Comparison of ENCODE assay signal across 13 cellular contexts in the genomic region with DNA sequence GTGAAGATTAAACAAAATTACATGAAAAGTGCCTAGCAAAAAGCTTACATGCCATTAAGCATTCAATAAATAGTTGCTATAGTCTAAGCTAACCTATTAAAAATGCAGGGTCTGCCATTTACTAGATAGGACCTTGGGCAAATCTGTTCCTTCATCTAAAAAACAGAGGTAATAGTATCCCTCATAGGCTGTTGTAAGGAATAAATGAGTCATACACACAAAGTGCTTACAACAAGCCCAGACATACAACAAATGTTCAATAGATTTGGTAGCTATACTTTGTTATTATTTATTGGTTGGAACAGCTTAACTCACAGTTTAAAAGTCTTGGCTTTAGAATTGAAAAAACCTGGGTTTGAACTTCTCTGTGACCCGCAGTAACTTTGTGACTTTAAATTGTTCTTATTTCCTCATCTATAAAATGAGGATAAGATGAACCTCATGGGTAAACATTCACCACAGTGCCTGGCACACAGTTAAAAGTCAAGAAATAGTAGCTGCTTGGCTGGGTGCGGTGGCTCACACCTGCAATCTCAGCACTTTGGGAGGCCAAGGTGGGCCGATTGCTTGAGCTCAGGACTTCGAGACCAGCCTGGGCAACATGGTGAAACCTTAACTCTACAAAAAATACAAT.
"Had no signal": no experiment of that assay in that cellular context is flagged by ENCODE, and none has a peak within 500 bp of the region (broad histone marks: within the 10 kb centered on the region; RNA-seq: fewer than 3 reads in every experiment).

No MANE protein-coding gene starts in this region.

- H3K9me3 ChIP-seq: pancreas, right lobe of liver, stomach had no signal

- H3K4me3 ChIP-seq: lung, pancreas, right lobe of liver, smooth muscle cell, stomach had no signal

- H3K27ac ChIP-seq: pancreas, right lobe of liver, stomach, WERI-Rb-1 had no signal

- H3K4me2 ChIP-seq: smooth muscle cell had no signal

- ATAC-seq: pancreas, right lobe of liver had no signal

- H3K4me1 ChIP-seq: pancreas, right lobe of liver, stomach had no signal

- DNase-seq: activated CD4-positive, alpha-beta memory T cell treated with anti-CD3 and anti-CD28 coated beads for 36 hours; activated naive CD4-positive, alpha-beta T cell; activated naive CD8-positive, alpha-beta T cell treated with anti-CD3 and anti-CD28 coated beads for 36 hours; activated T-cell treated with anti-CD3 and anti-CD28 coated beads for 4 hours; amniotic stem cell; midbrain; pancreas; right lobe of liver; stimulated activated CD4-positive, alpha-beta T cell treated with anti-CD3 and anti-CD28 coated beads, Interleukin-4, amount 100 ng/mL, for 1 hour; stomach; WERI-Rb-1 had no signal

- H3K27me3 ChIP-seq: pancreas, right lobe of liver, stomach had no signal

- H3K36me3 ChIP-seq: WERI-Rb-1 had no signal
